In genomic region chr20:48781634-48782033, GRCh38 we compare ENCODE assay signal across 1 cellular context.
TF ChIP-seq lines count a peak whose summit lies in the region.

No MANE protein-coding gene starts in this region.

TF ChIP-seq in GM12891, 5 proteins besides CTCF, POLR2A, EP300 and RAD21:
- peak; percentile 0; the same call in 1 of the 2 replicates for TF ChIP-seq SPI1 (IDR thresholded peaks at IDR 0.05; ENCODE audit: low read depth, low read length)
- TF ChIP-seq TAF1 (IDR thresholded peaks at IDR 0.05; ENCODE audit: low read depth, low read length), result no peak
- no peak for TF ChIP-seq POLR2AphosphoS5 (IDR thresholded peaks at IDR 0.05; ENCODE audit: low read depth, low read length)
- no peak for TF ChIP-seq PAX5 (IDR thresholded peaks at IDR 0.05; ENCODE audit: insufficient read depth, low read length, severe bottlenecking)
- TF ChIP-seq POU2F2 (IDR thresholded peaks at IDR 0.05; ENCODE audit: low read depth, low read length), result peak; percentile 52; the same call in 1 of the 2 replicates
